8 cellular contexts compared by ENCODE assay signal in the genomic region with DNA sequence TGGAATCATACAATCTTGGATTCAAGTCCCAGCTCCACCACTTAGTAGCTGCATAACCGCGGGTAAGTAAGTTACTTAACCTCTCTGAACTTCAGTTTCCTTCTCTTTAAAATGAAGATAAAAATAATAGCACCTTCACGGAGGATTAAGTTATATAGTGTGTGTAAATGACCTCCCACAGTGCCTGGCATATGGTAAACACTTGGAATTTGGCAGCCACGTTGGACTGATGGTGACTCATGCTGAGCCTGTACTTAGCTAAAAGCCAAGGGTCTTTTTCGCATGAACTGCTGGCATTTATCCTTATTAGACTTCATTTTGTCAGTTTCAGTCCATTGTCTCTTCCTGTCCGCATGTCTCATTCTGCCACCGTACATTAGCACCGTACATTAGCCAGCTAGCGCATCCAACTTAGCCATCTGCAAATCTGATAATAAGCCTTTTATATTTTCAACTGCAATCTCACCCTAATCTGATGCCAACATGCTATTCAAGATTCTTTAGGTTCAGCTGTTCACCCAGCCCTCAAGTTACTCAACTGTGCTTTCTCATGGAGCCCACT. TPM values are rescaled to one million over a fixed set of nuclear protein-coding genes. Genes with fewer than 3 reads are reported as not detected.
DNase-seq lines count a peak whose midpoint lies in the region; ATAC-seq and TF ChIP-seq lines count a peak whose summit lies in the region.

No MANE protein-coding gene starts in this region.

- H3K4me3 ChIP-seq in epithelial cell of proximal tubule (ENCODE audit: low read depth, low read length), result no peak overlapping the region
- H3K4me3 ChIP-seq in body of pancreas, result no peak overlapping the region
- no peak overlapping the region for H3K4me3 ChIP-seq in Peyer's patch

- intact Hi-C loops in body of pancreas (cut with DNase I), result no loop called here

- H3K27me3 ChIP-seq in body of pancreas (no peaks in the 10 kb centered on the region), Peyer's patch (no peaks in the 10 kb centered on the region)

- H3K27ac ChIP-seq in body of pancreas (no peak overlapping the region), Peyer's patch (no peak overlapping the region)

- H3K4me1 ChIP-seq in body of pancreas (no peaks in the 10 kb centered on the region), Peyer's patch (no peaks in the 10 kb centered on the region)

- WGBS in body of pancreas, 2 donors, result 68% methylated on average over 9 of the region's 9 CpGs

- TF ChIP-seq CTCF in epithelial cell of proximal tubule (conservative IDR thresholded peaks at IDR 0.05; ENCODE audit: low read depth, low read length), result no peak
- TF ChIP-seq CTCF in body of pancreas (IDR thresholded peaks at IDR 0.05), result no peak
- TF ChIP-seq CTCF in Peyer's patch (IDR thresholded peaks at IDR 0.05), result no peak

- peaks cover 7% of the 10 kb centered on the region for H3K27me3 Mint-ChIP-seq in activated T-helper 17 cell treated with anti-CD3 and anti-CD28 coated beads, Interleukin-2, amount 50 U/mL, for 72 hours

- no peaks in the 10 kb centered on the region for H3K36me3 Mint-ChIP-seq in activated T-helper 17 cell treated with anti-CD3 and anti-CD28 coated beads, Interleukin-2, amount 50 U/mL, for 72 hours (ENCODE audit: low read depth)

- H3K27ac Mint-ChIP-seq in activated T-helper 17 cell treated with anti-CD3 and anti-CD28 coated beads, Interleukin-2, amount 50 U/mL, for 72 hours, result no peak overlapping the region

- H3K4me3 Mint-ChIP-seq in activated T-helper 17 cell treated with anti-CD3 and anti-CD28 coated beads, Interleukin-2, amount 50 U/mL, for 72 hours, result no peak overlapping the region

- no peaks in the 10 kb centered on the region for H3K9me3 ChIP-seq in body of pancreas
- no peaks in the 10 kb centered on the region for H3K9me3 ChIP-seq in Peyer's patch

- ATAC-seq in body of pancreas (no peak), HG02678 (IDR thresholded peaks at IDR 0.05; ENCODE audit: unreplicated experiment) (no peak)
- ATAC-seq in activated T-helper 17 cell treated with anti-CD3 and anti-CD28 coated beads, Interleukin-2, amount 50 U/mL, for 72 hours (replicated peaks), result no peak

- H3K9me3 Mint-ChIP-seq in activated T-helper 17 cell treated with anti-CD3 and anti-CD28 coated beads, Interleukin-2, amount 50 U/mL, for 72 hours, result no peaks in the 10 kb centered on the region

- DNase-seq in A172 (ENCODE audit: low spot score) (peak; percentile 84), HS-27A (ENCODE audit: low read depth) (peak; percentile 30), NCI-H82 (lab: John Stamatoyannopoulos, UW) (peak; percentile 68), epithelial cell of proximal tubule (ENCODE audit: low read depth) (peak; percentile 33), body of pancreas (no peak), Peyer's patch (no peak)

- no peaks in the 10 kb centered on the region for H3K4me1 Mint-ChIP-seq in activated T-helper 17 cell treated with anti-CD3 and anti-CD28 coated beads, Interleukin-2, amount 50 U/mL, for 72 hours

- TF ChIP-seq POLR2A in body of pancreas (IDR thresholded peaks at IDR 0.05) (no peak), Peyer's patch (IDR thresholded peaks at IDR 0.05) (no peak)

- H3K36me3 ChIP-seq in body of pancreas (replicated peaks in 1 of 2; ENCODE audit: insufficient read depth in 1 of 2, low read depth in 2 of 2) (no peaks in the 10 kb centered on the region), Peyer's patch (no peaks in the 10 kb centered on the region)

RNA-seq across cellular contexts. Expression of gene SLC13A4, which starts 11.2 kb away (rescaled TPM):
- total RNA-seq in A172 (2014; rRNA removed; shearing (Covaris generic)), result not detected in 2 replicates
- not detected in 2 replicates for total RNA-seq in epithelial cell of proximal tubule
- total RNA-seq in body of pancreas, result not detected
- not detected for total RNA-seq in Peyer's patch
- total RNA-seq in activated T-helper 17 cell treated with anti-CD3 and anti-CD28 coated beads, Interleukin-2, amount 50 U/mL, for 72 hours, result not detected

RNA-seq across cellular contexts. Expression of gene FAM180A, which starts 31.9 kb away (rescaled TPM):
- 1.8 TPM in 1 of 2 replicates, not detected in the other for total RNA-seq in A172 (2014; rRNA removed; shearing (Covaris generic))
- total RNA-seq in epithelial cell of proximal tubule (not detected in 2 replicates), body of pancreas (1 to 10 TPM in 1 of 2 donors, not detected in 1; 3.1 TPM), Peyer's patch (1 to 10 TPM in 2 of 4 donors, not detected in 2; 3.3 to 4.4 TPM)
- not detected for total RNA-seq in activated T-helper 17 cell treated with anti-CD3 and anti-CD28 coated beads, Interleukin-2, amount 50 U/mL, for 72 hours

RNA-seq across cellular contexts. Expression of gene STMP1, which starts 54.4 kb away (rescaled TPM):
- 22.5 and 24.8 TPM in 2 replicates for total RNA-seq in A172 (2014; rRNA removed; shearing (Covaris generic))
- 17.1 and 17.6 TPM in 2 replicates for total RNA-seq in epithelial cell of proximal tubule
- 10 to 100 TPM; 10.5 to 15.6 TPM for total RNA-seq in body of pancreas
- total RNA-seq in Peyer's patch, result 10 to 100 TPM; 17.3 to 26.2 (median 18.2) TPM
- total RNA-seq in activated T-helper 17 cell treated with anti-CD3 and anti-CD28 coated beads, Interleukin-2, amount 50 U/mL, for 72 hours, result 10 to 100 TPM; 10.5 to 11.1 TPM

Comparison
In these comparisons a context has a peak if more than half of its experiments do, and no peak if none do; other contexts are left out.
1. DNase-seq: peak in A172 (single experiment), HS-27A (single experiment), NCI-H82 (single experiment) and epithelial cell of proximal tubule (single experiment); none in body of pancreas (0 of 4) and Peyer's patch (0 of 3).